ENCODE assay signal across 26 cellular contexts in genomic region chr11:113132001-113132400, GRCh38.
"Had no signal": no experiment of that assay in that cellular context is flagged by ENCODE, and none has a peak within 500 bp of the region (broad histone marks: within the 10 kb centered on the region; RNA-seq: fewer than 3 reads in every experiment).

No MANE protein-coding gene starts in this region.

- H3K4me1 Mint-ChIP-seq: activated CD4-positive, alpha-beta T cell treated with anti-CD3 and anti-CD28 coated beads for 36 hours; activated CD8-positive, alpha-beta memory T cell treated with anti-CD3 and anti-CD28 coated beads, Interleukin-2, amount 10 ng/mL, durations not matched to agents 7 days and 5 days; naive thymus-derived CD4-positive, alpha-beta T cell; stimulated activated naive B cell treated with anti-CD40 and anti-IgM and Interleukin-4, amounts not matched to agents 10 μg/mL and 1 μg/mL and 100 μg/mL, for 72 hours; T-cell had no signal

- H3K27ac Mint-ChIP-seq: activated CD4-positive, alpha-beta T cell treated with anti-CD3 and anti-CD28 coated beads for 36 hours; activated CD8-positive, alpha-beta memory T cell treated with anti-CD3 and anti-CD28 coated beads, Interleukin-2, amount 10 ng/mL, durations not matched to agents 7 days and 5 days; activated CD8-positive, alpha-beta T cell treated with anti-CD3 and anti-CD28 coated beads, Interleukin-2, amount 10 ng/mL, durations not matched to agents 7 days and 5 days; activated naive CD4-positive, alpha-beta T cell treated with anti-CD3 and anti-CD28 coated beads, Interleukin-2, amount 50 U/mL, for 72 hours; activated T-cell treated with anti-CD3 and anti-CD28 coated beads, Interleukin-2, amount 50 U/mL, for 72 hours; naive thymus-derived CD4-positive, alpha-beta T cell; stimulated activated naive B cell treated with anti-CD40 and anti-IgM and Interleukin-4, amounts not matched to agents 10 μg/mL and 1 μg/mL and 100 μg/mL, for 72 hours; T-cell; T-helper 2 cell treated with Interferon-gamma antibody and Interleukin-4, amounts not matched to agents 5 μg/mL and 100 μg/mL, for 36 hours had no signal

- H3K36me3 ChIP-seq: stomach, suprapubic skin, transverse colon, vagina had no signal

- DNase-seq: activated CD4-positive, alpha-beta T cell treated with anti-CD3 and anti-CD28 coated beads for 36 hours; activated CD4-positive, CD25-positive, alpha-beta regulatory T cell; activated CD8-positive, alpha-beta memory T cell treated with anti-CD3 and anti-CD28 coated beads, Interleukin-2, amount 10 ng/mL, durations not matched to agents 7 days and 5 days; activated CD8-positive, alpha-beta T cell treated with anti-CD3 and anti-CD28 coated beads, Interleukin-2, amount 10 ng/mL, durations not matched to agents 7 days and 5 days; activated naive CD4-positive, alpha-beta T cell; activated T-cell treated with anti-CD3 and anti-CD28 coated beads, Interleukin-2, amount 50 U/mL, for 72 hours; anterior cingulate cortex; dermis blood vessel endothelial cell; effector CD8-positive, alpha-beta T cell; kidney glomerular epithelial cell; naive thymus-derived CD4-positive, alpha-beta T cell; posterior cingulate gyrus; small intestine; stimulated activated CD4-positive, alpha-beta T cell treated with anti-CD3 and anti-CD28 coated beads, Interleukin-4, amount 100 ng/mL, for 24 hours; stimulated activated naive B cell treated with anti-CD40 and anti-IgM and Interleukin-4, amounts not matched to agents 10 μg/mL and 1 μg/mL and 100 μg/mL, for 72 hours; stomach; T-cell; transverse colon had no signal

- H3K27ac ChIP-seq: epithelial cell of prostate, stomach, suprapubic skin, transverse colon, vagina had no signal

- H3K9me3 ChIP-seq: stomach, suprapubic skin, transverse colon, vagina had no signal

- H3K9me3 Mint-ChIP-seq: activated naive CD4-positive, alpha-beta T cell treated with anti-CD3 and anti-CD28 coated beads, Interleukin-2, amount 50 U/mL, for 72 hours; activated T-cell treated with anti-CD3 and anti-CD28 coated beads, Interleukin-2, amount 50 U/mL, for 72 hours; neural crest cell; stimulated activated naive B cell treated with anti-CD40 and anti-IgM and Interleukin-4, amounts not matched to agents 10 μg/mL and 1 μg/mL and 100 μg/mL, for 72 hours; T-cell; T-helper 2 cell treated with Interferon-gamma antibody and Interleukin-4, amounts not matched to agents 5 μg/mL and 100 μg/mL, for 36 hours had no signal

- H3K4me3 ChIP-seq: stomach, suprapubic skin, transverse colon, vagina had no signal

- ATAC-seq: activated CD4-positive, alpha-beta T cell treated with anti-CD3 and anti-CD28 coated beads for 36 hours; activated CD8-positive, alpha-beta memory T cell treated with anti-CD3 and anti-CD28 coated beads, Interleukin-2, amount 10 ng/mL, durations not matched to agents 7 days and 5 days; activated CD8-positive, alpha-beta T cell treated with anti-CD3 and anti-CD28 coated beads, Interleukin-2, amount 10 ng/mL, durations not matched to agents 7 days and 5 days; activated naive CD4-positive, alpha-beta T cell treated with anti-CD3 and anti-CD28 coated beads, Interleukin-2, amount 50 U/mL, for 72 hours; activated T-cell treated with anti-CD3 and anti-CD28 coated beads, Interleukin-2, amount 50 U/mL, for 72 hours; left lobe of liver; naive thymus-derived CD4-positive, alpha-beta T cell; sciatic nerve; stimulated activated naive B cell treated with anti-CD40 and anti-IgM and Interleukin-4, amounts not matched to agents 10 μg/mL and 1 μg/mL and 100 μg/mL, for 72 hours; T-cell had no signal

- H3K4me1 ChIP-seq: suprapubic skin had no signal

- H3K27me3 ChIP-seq: stomach, suprapubic skin, transverse colon, vagina had no signal

- H3K4me3 Mint-ChIP-seq: activated CD4-positive, alpha-beta T cell treated with anti-CD3 and anti-CD28 coated beads for 36 hours; activated CD8-positive, alpha-beta memory T cell treated with anti-CD3 and anti-CD28 coated beads, Interleukin-2, amount 10 ng/mL, durations not matched to agents 7 days and 5 days; activated CD8-positive, alpha-beta T cell treated with anti-CD3 and anti-CD28 coated beads, Interleukin-2, amount 10 ng/mL, durations not matched to agents 7 days and 5 days; activated T-cell treated with anti-CD3 and anti-CD28 coated beads, Interleukin-2, amount 50 U/mL, for 72 hours; naive thymus-derived CD4-positive, alpha-beta T cell; neural crest cell; stimulated activated naive B cell treated with anti-CD40 and anti-IgM and Interleukin-4, amounts not matched to agents 10 μg/mL and 1 μg/mL and 100 μg/mL, for 72 hours; T-cell; T-helper 2 cell treated with Interferon-gamma antibody and Interleukin-4, amounts not matched to agents 5 μg/mL and 100 μg/mL, for 36 hours had no signal

- H3K36me3 Mint-ChIP-seq: activated CD8-positive, alpha-beta memory T cell treated with anti-CD3 and anti-CD28 coated beads, Interleukin-2, amount 10 ng/mL, durations not matched to agents 7 days and 5 days; activated naive CD4-positive, alpha-beta T cell treated with anti-CD3 and anti-CD28 coated beads, Interleukin-2, amount 50 U/mL, for 72 hours; naive thymus-derived CD4-positive, alpha-beta T cell; stimulated activated naive B cell treated with anti-CD40 and anti-IgM and Interleukin-4, amounts not matched to agents 10 μg/mL and 1 μg/mL and 100 μg/mL, for 72 hours; T-cell had no signal
